ENCODE assay signal across 11 cellular contexts in genomic region chr12:22312336-22312735, GRCh38. TPM values are rescaled to one million over a fixed set of nuclear protein-coding genes. Genes with fewer than 3 reads are reported as not detected.
DNase-seq lines count a peak whose midpoint lies in the region; TF ChIP-seq lines count a peak whose summit lies in the region.
"Had no signal": no experiment of that assay in that cellular context is flagged by ENCODE, and none has a peak within 500 bp of the region (broad histone marks: within the 10 kb centered on the region; RNA-seq: fewer than 3 reads in every experiment).

No MANE protein-coding gene starts in this region.

- H3K4me1 Mint-ChIP-seq in type B pancreatic cell (ENCODE audit: unreplicated experiment): peaks cover 4% of the 10 kb centered on the region

- intact Hi-C loops in colonic mucosa (cut with DNase I) (no loop called here), ascending aorta (cut with DNase I) (no loop called here)

- no peaks in the 10 kb centered on the region for H3K9me3 Mint-ChIP-seq in type B pancreatic cell

- H3K9me3 ChIP-seq in colonic mucosa: no peaks in the 10 kb centered on the region
- H3K9me3 ChIP-seq in ascending aorta: no peaks in the 10 kb centered on the region

- peaks cover 10% of the 10 kb centered on the region for H3K36me3 Mint-ChIP-seq in type B pancreatic cell

- TF ChIP-seq CTCF in colonic mucosa (IDR thresholded peaks at IDR 0.05) (no peak), type B pancreatic cell (conservative IDR thresholded peaks at IDR 0.05) (no peak), ascending aorta (IDR thresholded peaks at IDR 0.05) (no peak)

- H3K4me3 Mint-ChIP-seq in type B pancreatic cell: no peak overlapping the region

- H3K27ac Mint-ChIP-seq in type B pancreatic cell: no peak overlapping the region

- H3K4me1 ChIP-seq in colonic mucosa (no peaks in the 10 kb centered on the region), ascending aorta (peaks cover 0 to 2% of the 10 kb centered on the region in 2 donors)

- peaks cover 11% of the 10 kb centered on the region for H3K27me3 Mint-ChIP-seq in type B pancreatic cell

- DNase-seq in NCI-H446 treated with DMSO at 0.1 percent for 48 hours (lab: John Stamatoyannopoulos, UW) (peak; percentile 43), colonic mucosa (peak; percentile 25), inferior parietal cortex (ENCODE audit: extremely low spot score) (peak; percentile 81), substantia nigra (lab: John Stamatoyannopoulos, UW) (peak in 31 of 49 donors; percentile 6 to 81 (median 46)), type B pancreatic cell (ENCODE audit: extremely low spot score, unreplicated experiment) (no peak), ascending aorta (ENCODE audit: low spot score in 2 of 2) (no peak), HuH-7.5 (ENCODE audit: low spot score) (no peak)
- DNase-seq: effector CD8-positive, alpha-beta T cell; H7; stimulated activated naive CD8-positive, alpha-beta T cell treated with anti-CD3 and anti-CD28 coated beads, Interleukin-15, Interleukin-2, amounts not matched to agents 100 U/mL and 50 U/mL, for 24 hours had no signal

- no peaks in the 10 kb centered on the region for H3K27me3 ChIP-seq in colonic mucosa
- no peaks in the 10 kb centered on the region for H3K27me3 ChIP-seq in ascending aorta

- H3K4me3 ChIP-seq in colonic mucosa (no peak overlapping the region), ascending aorta (no peak overlapping the region)
- H3K4me3 ChIP-seq: lung had no signal

- H3K9ac ChIP-seq in colonic mucosa (ENCODE audit: low read depth in 2 of 2, low read length in 2 of 2): no peak overlapping the region

- no peak overlapping the region for H3K27ac ChIP-seq in colonic mucosa
- H3K27ac ChIP-seq in substantia nigra (ENCODE audit: low read depth, low read length, poor library complexity, severe bottlenecking): no peak overlapping the region
- H3K27ac ChIP-seq in ascending aorta: no peak overlapping the region

- H3K36me3 ChIP-seq in colonic mucosa (no peaks in the 10 kb centered on the region), ascending aorta (no peaks in the 10 kb centered on the region)

RNA-seq across cellular contexts. Expression of gene ST8SIA1, which starts 22.2 kb away (rescaled TPM):
- 1 to 10 TPM; 1.2 to 2.7 TPM for total RNA-seq in colonic mucosa
- total RNA-seq in type B pancreatic cell (ENCODE audit: low replicate concordance): 1.7 and 6.3 TPM in 2 replicates
- 9.7 TPM for total RNA-seq in ascending aorta

Comparison
In these comparisons a context has a peak if more than half of its experiments do, and no peak if none do; other contexts are left out.
1. DNase-seq: peak in NCI-H446 treated with DMSO at 0.1 percent for 48 hours (single experiment), colonic mucosa (single experiment), inferior parietal cortex (single experiment) and substantia nigra (31 of 49); none in type B pancreatic cell (single experiment), ascending aorta (0 of 2) and HuH-7.5 (single experiment).